In the genomic region with DNA sequence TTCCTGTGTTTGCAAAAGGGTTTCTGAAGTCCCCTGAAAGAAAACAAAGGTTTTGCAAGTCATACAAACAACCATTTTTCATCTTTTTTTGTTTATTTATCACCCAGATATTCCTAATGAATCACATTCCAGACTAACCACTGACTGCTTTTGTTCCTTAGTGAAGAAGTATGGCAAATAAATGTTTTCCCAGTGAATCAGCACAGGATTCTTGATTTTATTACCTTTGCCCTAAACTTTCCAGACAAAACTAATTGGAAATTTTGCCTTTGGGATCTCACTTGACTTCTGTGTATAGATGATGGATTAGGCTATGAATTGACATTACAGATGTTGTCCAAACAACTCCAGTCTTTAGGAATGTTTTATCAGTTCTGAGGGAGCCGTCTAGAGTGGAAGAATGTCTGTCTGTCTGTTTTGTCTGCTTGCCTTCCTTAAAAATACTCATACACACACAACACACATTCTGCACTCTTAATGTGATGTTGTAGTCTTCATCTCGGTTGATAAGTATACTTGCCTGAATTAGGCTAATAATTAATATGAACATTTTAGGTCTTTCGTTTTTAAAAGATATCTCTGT, we compare ENCODE assay signal across 10 cellular contexts. TPM values are rescaled to one million over a fixed set of nuclear protein-coding genes. Genes with fewer than 3 reads are reported as not detected.
A peak's percentile ranks its signal among the peaks of the same experiment; 100 is the strongest.
DNase-seq lines count a peak whose midpoint lies in the region; ATAC-seq and TF ChIP-seq lines count a peak whose summit lies in the region.
"Had no signal": no experiment of that assay in that cellular context is flagged by ENCODE, and none has a peak within 500 bp of the region (broad histone marks: within the 10 kb centered on the region; RNA-seq: fewer than 3 reads in every experiment).

No MANE protein-coding gene starts in this region.

- no peaks in the 10 kb centered on the region for H3K27me3 Mint-ChIP-seq in activated naive CD4-positive, alpha-beta T cell treated with anti-CD3 and anti-CD28 coated beads for 36 hours (ENCODE audit: low read depth)
- no peaks in the 10 kb centered on the region for H3K27me3 Mint-ChIP-seq in activated naive CD8-positive, alpha-beta T cell
- H3K27me3 Mint-ChIP-seq in immature natural killer cell (ENCODE audit: low read depth in 3 of 3) = peaks cover 0 to 2% (median 0%) of the 10 kb centered on the region in 3 donors

- intact Hi-C loops in activated naive CD4-positive, alpha-beta T cell treated with anti-CD3 and anti-CD28 coated beads for 36 hours (cut with micrococcal nuclease) = loop anchor here (10.0 kb wide), 1 partner anchor 348 kb away; no protein-coding TSS in a partner anchor

- peaks cover 77% of the 10 kb centered on the region for H3K4me1 Mint-ChIP-seq in activated naive CD4-positive, alpha-beta T cell treated with anti-CD3 and anti-CD28 coated beads for 36 hours (ENCODE audit: low read depth)
- H3K4me1 Mint-ChIP-seq in activated naive CD8-positive, alpha-beta T cell (ENCODE audit: low read depth) = peaks cover 68% of the 10 kb centered on the region
- peaks cover 5 to 24% of the 10 kb centered on the region in 2 donors for H3K4me1 Mint-ChIP-seq in immature natural killer cell

- peaks cover 0 to 27% (median 0%) of the 10 kb centered on the region in 3 donors for H3K36me3 ChIP-seq in tibial nerve

- peaks cover 0 to 6% (median 2%) of the 10 kb centered on the region in 4 donors for H3K9me3 ChIP-seq in tibial nerve

- peaks cover 0 to 47% (median 14%) of the 10 kb centered on the region in 4 donors for H3K4me1 ChIP-seq in tibial nerve

- CTCF ChIA-PET in activated naive CD4-positive, alpha-beta T cell treated with anti-CD3 and anti-CD28 coated beads for 36 hours (lab: Charles Lee) = interaction anchor here (5.7 kb wide), 1 partner anchor 29 kb away, joined by 63 read pairs; no protein-coding TSS in a partner anchor

- TF ChIP-seq CTCF in tibial nerve (IDR thresholded peaks at IDR 0.05) = no peak

- H3K36me3 Mint-ChIP-seq in activated naive CD4-positive, alpha-beta T cell treated with anti-CD3 and anti-CD28 coated beads for 36 hours (ENCODE audit: low read depth) = peaks cover 40% of the 10 kb centered on the region
- H3K36me3 Mint-ChIP-seq in activated naive CD8-positive, alpha-beta T cell = peaks cover 17% of the 10 kb centered on the region
- H3K36me3 Mint-ChIP-seq in immature natural killer cell = peaks cover 9 to 34% (median 20%) of the 10 kb centered on the region in 3 donors

- no peak for TF ChIP-seq EP300 in tibial nerve (IDR thresholded peaks at IDR 0.05)

- H3K4me3 ChIP-seq in tibial nerve = no peak overlapping the region

- peak overlapping the region in 3 of 4 donors; percentile 2 to 81 (median 72) for H3K27ac ChIP-seq in tibial nerve

- 45 to 48% methylated on average over 3 of the region's 3 CpGs for WGBS in tibial nerve, 2 donors

- no peak for TF ChIP-seq POLR2A in tibial nerve (IDR thresholded peaks at IDR 0.05)

- no peak for DNase-seq in activated naive CD4-positive, alpha-beta T cell treated with anti-CD3 and anti-CD28 coated beads for 36 hours
- DNase-seq in activated naive CD4-positive, alpha-beta T cell treated with anti-CD3 and anti-CD28 coated beads, Interleukin-2, amount 50 U/mL, for 16 hours = no peak
- DNase-seq in hepatic stellate cell (ENCODE audit: low spot score) (peak; percentile 8), tibial nerve (ENCODE audit: low spot score in 2 of 2) (no peak), immature natural killer cell (no peak)
- DNase-seq in activated CD4-positive, alpha-beta T cell treated with anti-CD3 and anti-CD28 coated beads, Interleukin-2, amount 50 U/mL, for 1 hour = no peak
- DNase-seq: activated gamma-delta T cell treated with Interleukin-2 at 50 U/mL for 16 hours, NCI-H526 had no signal

- H3K9me3 Mint-ChIP-seq in activated naive CD4-positive, alpha-beta T cell treated with anti-CD3 and anti-CD28 coated beads for 36 hours = no peaks in the 10 kb centered on the region
- no peaks in the 10 kb centered on the region for H3K9me3 Mint-ChIP-seq in activated naive CD8-positive, alpha-beta T cell (ENCODE audit: low read depth)
- H3K9me3 Mint-ChIP-seq in immature natural killer cell = peaks cover 0 to 6% (median under 1%) of the 10 kb centered on the region in 6 donors

- no peak overlapping the region for H3K4me3 Mint-ChIP-seq in activated naive CD4-positive, alpha-beta T cell treated with anti-CD3 and anti-CD28 coated beads for 36 hours
- H3K4me3 Mint-ChIP-seq in activated naive CD8-positive, alpha-beta T cell = peak overlapping the region; percentile 36
- no peak overlapping the region for H3K4me3 Mint-ChIP-seq in immature natural killer cell

- no peak for ATAC-seq in HG03045 (IDR thresholded peaks at IDR 0.05; ENCODE audit: unreplicated experiment)

- H3K27me3 ChIP-seq in tibial nerve = no peaks in the 10 kb centered on the region

- peak overlapping the region; percentile 98 for H3K27ac Mint-ChIP-seq in activated naive CD4-positive, alpha-beta T cell treated with anti-CD3 and anti-CD28 coated beads for 36 hours
- peak overlapping the region; percentile 97 for H3K27ac Mint-ChIP-seq in activated naive CD8-positive, alpha-beta T cell
- H3K27ac Mint-ChIP-seq in immature natural killer cell = peak overlapping the region in 2 of 6 donors; percentile 20 to 36

RNA-seq across cellular contexts. Expression of gene VMP1, which starts 48.9 kb away (rescaled TPM):
- total RNA-seq in activated naive CD4-positive, alpha-beta T cell treated with anti-CD3 and anti-CD28 coated beads for 36 hours = 100 to 1,000 TPM; 423 to 438 TPM
- total RNA-seq in tibial nerve = 100 to 1,000 TPM; 113 to 427 (median 203) TPM
- polyA plus RNA-seq in immature natural killer cell = 10 to 100 TPM; 61.5 to 81.4 (median 66.7) TPM

RNA-seq across cellular contexts. Expression of gene PTRH2, which starts 49.1 kb away (rescaled TPM):
- 10 to 100 TPM; 19.7 to 24.4 TPM for total RNA-seq in activated naive CD4-positive, alpha-beta T cell treated with anti-CD3 and anti-CD28 coated beads for 36 hours
- 10 to 100 TPM; 12.9 to 35.3 (median 27.4) TPM for total RNA-seq in tibial nerve
- 10 to 100 TPM in 2 of 3 donors, 1 to 10 TPM in 1; 6.0 to 20.7 (median 13.5) TPM for polyA plus RNA-seq in immature natural killer cell
